9 cellular contexts compared by ENCODE assay signal in genomic region chr1:56374026-56374974, GRCh38.
DNase-seq lines count a peak whose midpoint lies in the region; ATAC-seq and TF ChIP-seq lines count a peak whose summit lies in the region.
"Had no signal": no experiment of that assay in that cellular context is flagged by ENCODE, and none has a peak within 500 bp of the region (broad histone marks: within the 10 kb centered on the region; RNA-seq: fewer than 3 reads in every experiment).

No MANE protein-coding gene starts in this region.

- H3K4me1 Mint-ChIP-seq in GM23338, result peaks cover 54% of the 10 kb centered on the region

- no peak overlapping the region for H3K4me3 ChIP-seq in GM23338
- H3K4me3 ChIP-seq in sigmoid colon, result no peak overlapping the region
- H3K4me3 ChIP-seq: spleen had no signal

- TF ChIP-seq EP300 in sigmoid colon (IDR thresholded peaks at IDR 0.05), result no peak

- H3K27ac ChIP-seq in GM23338 (ENCODE audit: low read depth) (no peak overlapping the region), sigmoid colon (peak overlapping the region; percentile 28 to 78 (median 58))
- H3K27ac ChIP-seq: spleen had no signal

- DNase-seq in GM23338 (ENCODE audit: low spot score) (no peak), NCI-H82 (lab: John Stamatoyannopoulos, UW) (peak; percentile 98), fibroblast of peridontal ligament (ENCODE audit: extremely low read depth) (peak; percentile 79), sigmoid colon (peak; percentile 60), mesenteric fat pad (ENCODE audit: low spot score) (no peak), COLO829 (ENCODE audit: low spot score) (no peak)
- no peak for DNase-seq in activated effector memory CD4-positive, alpha-beta T cell treated with anti-CD3 and anti-CD28 coated beads, Interleukin-2, amount 50 U/mL, for 16 hours
- DNase-seq: spleen had no signal

- no peaks in the 10 kb centered on the region for H3K9me3 Mint-ChIP-seq in GM23338

- peak overlapping the region; percentile 5; the same call in 1 of the 2 replicates for H3K4me2 ChIP-seq in GM23338

- peaks cover 49% of the 10 kb centered on the region for H3K4me1 ChIP-seq in GM23338 (ENCODE audit: insufficient read depth)
- peaks cover 0 to 66% (median 56%) of the 10 kb centered on the region in 4 donors for H3K4me1 ChIP-seq in sigmoid colon
- H3K4me1 ChIP-seq: spleen had no signal

- no peaks in the 10 kb centered on the region for H3F3A ChIP-seq in GM23338 (replicated peaks; ENCODE audit: low read depth)

- H3K36me3 ChIP-seq in GM23338 (ENCODE audit: insufficient read depth) (no peaks in the 10 kb centered on the region), sigmoid colon (no peaks in the 10 kb centered on the region)
- H3K36me3 ChIP-seq: spleen had no signal

- ATAC-seq in GM23338, result no peak
- no peak for ATAC-seq in HG03108 (IDR thresholded peaks at IDR 0.05; ENCODE audit: unreplicated experiment)

- peaks cover 6% of the 10 kb centered on the region for H3K27me3 Mint-ChIP-seq in GM23338 (ENCODE audit: insufficient read depth, low read depth, poor library complexity)

- 77 to 84% methylated on average over 14 of the region's 14 CpGs for WGBS in sigmoid colon, 2 donors

- intact Hi-C loops in sigmoid colon (cut with DNase I), result loop anchor here (10.0 kb wide), 1 partner anchor 999 kb away; no protein-coding TSS in a partner anchor

- no peak overlapping the region for H3K27ac Mint-ChIP-seq in GM23338

- no peaks in the 10 kb centered on the region for H3K9me3 ChIP-seq in sigmoid colon
- H3K9me3 ChIP-seq: spleen had no signal

- no peaks in the 10 kb centered on the region for H3K9me2 ChIP-seq in GM23338 (ENCODE audit: insufficient read depth)

- H3K79me2 ChIP-seq in GM23338 (replicated peaks; ENCODE audit: insufficient read depth), result no peaks in the 10 kb centered on the region

- peak overlapping the region; percentile 23; the same call in 1 of the 3 replicates for H3K4me3 Mint-ChIP-seq in GM23338

- no peak overlapping the region for H2AFZ ChIP-seq in GM23338

- H4K20me1 ChIP-seq in GM23338 (replicated peaks; ENCODE audit: insufficient read depth), result no peaks in the 10 kb centered on the region

- H3K27me3 ChIP-seq in GM23338 (ENCODE audit: insufficient read depth), result no peaks in the 10 kb centered on the region
- no peaks in the 10 kb centered on the region for H3K27me3 ChIP-seq in sigmoid colon
- H3K27me3 ChIP-seq: spleen had no signal

- TF ChIP-seq CTCF in GM23338 (conservative IDR thresholded peaks at IDR 0.05; ENCODE audit: low read depth in 2 of 2) (no peak), sigmoid colon (IDR thresholded peaks at IDR 0.05) (no peak)

- H3K36me3 Mint-ChIP-seq in GM23338 (ENCODE audit: low read depth), result no peaks in the 10 kb centered on the region

- TF ChIP-seq POLR2A in sigmoid colon (IDR thresholded peaks at IDR 0.05), result no peak

TF ChIP-seq in GM23338, 12 proteins besides CTCF, POLR2A, EP300 and RAD21:
- TF ChIP-seq ETS1 (IDR thresholded peaks at IDR 0.05), result no peak
- TF ChIP-seq POLR2AphosphoS5 (IDR thresholded peaks at IDR 0.05; ENCODE audit: low read depth), result no peak
- no peak for TF ChIP-seq EZH2phosphoT487 (IDR thresholded peaks at IDR 0.05; ENCODE audit: unreplicated experiment)
- no peak for TF ChIP-seq ZNF331 (CRISPR knock-in tag; IDR thresholded peaks at IDR 0.05; ENCODE audit: low read depth)
- TF ChIP-seq, protein P1, sequence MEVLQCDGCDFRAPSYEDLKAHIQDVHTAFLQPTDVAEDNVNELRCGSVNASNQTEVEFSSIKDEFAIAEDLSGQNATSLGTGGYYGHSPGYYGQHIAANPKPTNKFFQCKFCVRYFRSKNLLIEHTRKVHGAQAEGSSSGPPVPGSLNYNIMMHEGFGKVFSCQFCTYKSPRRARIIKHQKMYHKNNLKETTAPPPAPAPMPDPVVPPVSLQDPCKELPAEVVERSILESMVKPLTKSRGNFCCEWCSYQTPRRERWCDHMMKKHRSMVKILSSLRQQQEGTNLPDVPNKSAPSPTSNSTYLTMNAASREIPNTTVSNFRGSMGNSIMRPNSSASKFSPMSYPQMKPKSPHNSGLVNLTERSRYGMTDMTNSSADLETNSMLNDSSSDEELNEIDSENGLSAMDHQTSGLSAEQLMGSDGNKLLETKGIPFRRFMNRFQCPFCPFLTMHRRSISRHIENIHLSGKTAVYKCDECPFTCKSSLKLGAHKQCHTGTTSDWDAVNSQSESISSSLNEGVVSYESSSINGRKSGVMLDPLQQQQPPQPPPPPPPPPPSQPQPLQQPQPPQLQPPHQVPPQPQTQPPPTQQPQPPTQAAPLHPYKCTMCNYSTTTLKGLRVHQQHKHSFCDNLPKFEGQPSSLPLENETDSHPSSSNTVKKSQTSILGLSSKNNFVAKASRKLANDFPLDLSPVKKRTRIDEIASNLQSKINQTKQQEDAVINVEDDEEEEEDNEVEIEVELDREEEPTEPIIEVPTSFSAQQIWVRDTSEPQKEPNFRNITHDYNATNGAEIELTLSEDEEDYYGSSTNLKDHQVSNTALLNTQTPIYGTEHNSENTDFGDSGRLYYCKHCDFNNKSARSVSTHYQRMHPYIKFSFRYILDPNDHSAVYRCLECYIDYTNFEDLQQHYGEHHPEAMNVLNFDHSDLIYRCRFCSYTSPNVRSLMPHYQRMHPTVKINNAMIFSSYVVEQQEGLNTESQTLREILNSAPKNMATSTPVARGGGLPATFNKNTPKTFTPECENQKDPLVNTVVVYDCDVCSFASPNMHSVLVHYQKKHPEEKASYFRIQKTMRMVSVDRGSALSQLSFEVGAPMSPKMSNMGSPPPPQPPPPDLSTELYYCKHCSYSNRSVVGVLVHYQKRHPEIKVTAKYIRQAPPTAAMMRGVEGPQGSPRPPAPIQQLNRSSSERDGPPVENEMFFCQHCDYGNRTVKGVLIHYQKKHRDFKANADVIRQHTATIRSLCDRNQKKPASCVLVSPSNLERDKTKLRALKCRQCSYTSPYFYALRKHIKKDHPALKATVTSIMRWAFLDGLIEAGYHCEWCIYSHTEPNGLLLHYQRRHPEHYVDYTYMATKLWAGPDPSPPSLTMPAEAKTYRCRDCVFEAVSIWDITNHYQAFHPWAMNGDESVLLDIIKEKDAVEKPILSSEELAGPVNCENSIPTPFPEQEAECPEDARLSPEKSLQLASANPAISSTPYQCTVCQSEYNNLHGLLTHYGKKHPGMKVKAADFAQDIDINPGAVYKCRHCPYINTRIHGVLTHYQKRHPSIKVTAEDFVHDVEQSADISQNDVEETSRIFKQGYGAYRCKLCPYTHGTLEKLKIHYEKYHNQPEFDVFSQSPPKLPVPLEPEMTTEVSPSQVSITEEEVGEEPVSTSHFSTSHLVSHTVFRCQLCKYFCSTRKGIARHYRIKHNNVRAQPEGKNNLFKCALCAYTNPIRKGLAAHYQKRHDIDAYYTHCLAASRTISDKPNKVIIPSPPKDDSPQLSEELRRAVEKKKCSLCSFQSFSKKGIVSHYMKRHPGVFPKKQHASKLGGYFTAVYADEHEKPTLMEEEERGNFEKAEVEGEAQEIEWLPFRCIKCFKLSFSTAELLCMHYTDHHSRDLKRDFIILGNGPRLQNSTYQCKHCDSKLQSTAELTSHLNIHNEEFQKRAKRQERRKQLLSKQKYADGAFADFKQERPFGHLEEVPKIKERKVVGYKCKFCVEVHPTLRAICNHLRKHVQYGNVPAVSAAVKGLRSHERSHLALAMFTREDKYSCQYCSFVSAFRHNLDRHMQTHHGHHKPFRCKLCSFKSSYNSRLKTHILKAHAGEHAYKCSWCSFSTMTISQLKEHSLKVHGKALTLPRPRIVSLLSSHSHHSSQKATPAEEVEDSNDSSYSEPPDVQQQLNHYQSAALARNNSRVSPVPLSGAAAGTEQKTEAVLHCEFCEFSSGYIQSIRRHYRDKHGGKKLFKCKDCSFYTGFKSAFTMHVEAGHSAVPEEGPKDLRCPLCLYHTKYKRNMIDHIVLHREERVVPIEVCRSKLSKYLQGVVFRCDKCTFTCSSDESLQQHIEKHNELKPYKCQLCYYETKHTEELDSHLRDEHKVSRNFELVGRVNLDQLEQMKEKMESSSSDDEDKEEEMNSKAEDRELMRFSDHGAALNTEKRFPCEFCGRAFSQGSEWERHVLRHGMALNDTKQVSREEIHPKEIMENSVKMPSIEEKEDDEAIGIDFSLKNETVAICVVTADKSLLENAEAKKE (CRISPR knock-in tag; IDR thresholded peaks at IDR 0.05), result no peak
- no peak for TF ChIP-seq EZH2 (IDR thresholded peaks at IDR 0.05; ENCODE audit: low read depth, unreplicated experiment)
- no peak for TF ChIP-seq CREB1 (CRISPR knock-in tag; IDR thresholded peaks at IDR 0.05; ENCODE audit: low read depth)
- no peak for TF ChIP-seq NANOG (IDR thresholded peaks at IDR 0.05; ENCODE audit: borderline replicate concordance)
- no peak for TF ChIP-seq ZNF114 (CRISPR knock-in tag; IDR thresholded peaks at IDR 0.05)
- no peak for TF ChIP-seq JUNB (IDR thresholded peaks at IDR 0.05; ENCODE audit: unreplicated experiment)

Comparison
In these comparisons a context has a peak if more than half of its experiments do, and no peak if none do; other contexts are left out.
1. DNase-seq: peak in NCI-H82 (single experiment), fibroblast of peridontal ligament (single experiment) and sigmoid colon (single experiment); none in GM23338 (single experiment), activated effector memory CD4-positive, alpha-beta T cell treated with anti-CD3 and anti-CD28 coated beads, Interleukin-2, amount 50 U/mL, for 16 hours (single experiment), mesenteric fat pad (single experiment) and COLO829 (single experiment).